8 cellular contexts compared by ENCODE assay signal in the genomic region with DNA sequence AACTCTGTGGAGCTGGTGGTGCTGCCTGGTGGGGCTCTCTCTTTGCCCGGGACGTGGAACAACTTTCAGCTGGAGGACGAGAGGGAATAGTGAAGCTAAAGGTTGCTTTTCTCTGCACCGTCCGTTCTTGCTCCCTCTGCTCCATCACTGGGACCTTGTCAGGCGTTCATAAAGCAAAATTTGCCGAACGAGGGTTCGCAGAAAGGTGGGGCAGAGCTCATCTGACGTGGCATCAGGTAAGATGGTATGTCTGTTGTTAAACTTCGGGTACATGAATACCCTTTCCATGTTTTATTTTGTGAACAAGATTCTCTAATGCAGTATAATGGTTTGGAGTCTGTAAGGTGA. TPM values are rescaled to one million over a fixed set of nuclear protein-coding genes. Genes with fewer than 3 reads are reported as not detected.
DNase-seq lines count a peak whose midpoint lies in the region; ATAC-seq, FAIRE-seq and TF ChIP-seq lines count a peak whose summit lies in the region.

No MANE protein-coding gene starts in this region.

- TF ChIP-seq POLR2A in stomach (IDR thresholded peaks at IDR 0.05), result no peak

- no peaks in the 10 kb centered on the region; the same call in 1 of the 2 replicates for H3K27me3 Mint-ChIP-seq in HFFc6 (ENCODE audit: insufficient read depth)

- no peaks in the 10 kb centered on the region for H3K9me3 Mint-ChIP-seq in HFFc6

- H3K4me3 Mint-ChIP-seq in HFFc6, result peak overlapping the region; percentile 99

- H3K27ac ChIP-seq in iPS-20b (ENCODE audit: low read length), result no peak overlapping the region
- H3K27ac ChIP-seq in stomach, result peak overlapping the region; percentile 49 to 90 (median 87)

- DNase-seq in AG09309 (ENCODE audit: low read depth) (no peak), HFFc6 (no peak), adipocyte (ENCODE audit: low read depth) (no peak), stomach (no peak), HTR-8/SVneo (ENCODE audit: insufficient read length, low spot score) (no peak), 8988T (no peak)

- WGBS in stomach, 5 donors, result 0% methylated on average over 11 of the region's 11 CpGs

- no peak for TF ChIP-seq EP300 in stomach (IDR thresholded peaks at IDR 0.05)

- peak overlapping the region; percentile 92 for H3K27ac Mint-ChIP-seq in HFFc6

- H3K4me1 Mint-ChIP-seq in HFFc6 (ENCODE audit: low read depth), result peaks cover 17% of the 10 kb centered on the region

- peaks cover 4% of the 10 kb centered on the region; the same call in 1 of the 2 replicates for H3K36me3 Mint-ChIP-seq in HFFc6 (ENCODE audit: low read depth)

- peak overlapping the region; percentile 66 for H3K4me3 ChIP-seq in AG09309 (ENCODE audit: control insufficient read depth, low read depth, low read length)
- peak overlapping the region; percentile 93 for H3K4me3 ChIP-seq in adipocyte (ENCODE audit: low read length)
- peak overlapping the region; percentile 93 for H3K4me3 ChIP-seq in iPS-20b (ENCODE audit: low read length)
- H3K4me3 ChIP-seq in stomach, result peak overlapping the region; percentile 64 to 96 (median 84)

- H3K36me3 ChIP-seq in adipocyte (ENCODE audit: control insufficient read depth, insufficient read depth, low read length, severe bottlenecking), result no peaks in the 10 kb centered on the region
- no peaks in the 10 kb centered on the region for H3K36me3 ChIP-seq in iPS-20b (ENCODE audit: insufficient read depth, low read depth, low read length)
- no peaks in the 10 kb centered on the region for H3K36me3 ChIP-seq in stomach

- peaks cover 9% of the 10 kb centered on the region for H3K4me1 ChIP-seq in adipocyte (ENCODE audit: control insufficient read depth, insufficient read depth, low read length)
- H3K4me1 ChIP-seq in iPS-20b (ENCODE audit: insufficient read depth, low read length), result peaks cover 6% of the 10 kb centered on the region; the same call in 1 of the 2 replicates
- H3K4me1 ChIP-seq in stomach, result peaks cover 6 to 35% (median 19%) of the 10 kb centered on the region in 4 donors

- H3K27me3 ChIP-seq in adipocyte (replicated peaks; ENCODE audit: control insufficient read depth, insufficient read depth, low read length) (no peaks in the 10 kb centered on the region), iPS-20b (ENCODE audit: insufficient read depth, low read length) (no peaks in the 10 kb centered on the region), stomach (no peaks in the 10 kb centered on the region)

- peaks cover 5% of the 10 kb centered on the region for H3K9me3 ChIP-seq in adipocyte (ENCODE audit: control insufficient read depth, low read length)
- no peaks in the 10 kb centered on the region for H3K9me3 ChIP-seq in iPS-20b (ENCODE audit: insufficient read depth, low read depth, low read length)
- no peaks in the 10 kb centered on the region for H3K9me3 ChIP-seq in stomach

- peak overlapping the region; percentile 85 for H3K9ac ChIP-seq in adipocyte (ENCODE audit: low read length)
- H3K9ac ChIP-seq in iPS-20b (ENCODE audit: low read depth, low read length), result peak overlapping the region; percentile 88; the same call in 1 of the 2 replicates

- TF ChIP-seq CTCF in AG09309 (IDR thresholded peaks at IDR 0.05; ENCODE audit: control insufficient read depth, insufficient read depth, low read depth, low read length, missing control alignments), result no peak
- no peak for TF ChIP-seq CTCF in HFFc6 (IDR thresholded peaks at IDR 0.05)
- TF ChIP-seq CTCF in stomach (IDR thresholded peaks at IDR 0.05), result no peak

- intact Hi-C loops in stomach (cut with DNase I; ENCODE audit: low total_unique reads), result no loop called here

- no peak for ATAC-seq in HG02642 (IDR thresholded peaks at IDR 0.05; ENCODE audit: poor library complexity, unreplicated experiment)

- FAIRE-seq in HTR-8/SVneo (lab: Jason Lieb, UNC), result no peak

RNA-seq across cellular contexts. Expression of a gene that starts 0.4 kb away (rescaled TPM):
- 10 to 100 TPM; 10.6 to 13.0 (median 12.1) TPM for total RNA-seq in HFFc6 (2021; fragmentation: NEBNext Ultra II Directional; extraction: Animal tissue kit (Norgen Biotek cat#: 25700))
- total RNA-seq in stomach, result 10 to 100 TPM in 3 of 5 donors, 1 to 10 TPM in 2; 4.7 to 43.9 (median 13.3) TPM
- polyA plus RNA-seq in stomach, result 1 to 10 TPM; 3.2 to 4.4 (median 3.7) TPM

RNA-seq across cellular contexts. Expression of a gene that starts 20.6 kb away (rescaled TPM):
- 10 to 100 TPM; 11.4 to 16.6 (median 14.9) TPM for total RNA-seq in HFFc6 (2021; fragmentation: NEBNext Ultra II Directional; extraction: Animal tissue kit (Norgen Biotek cat#: 25700))
- 10 to 100 TPM in 1 of 5 donors, 1 to 10 TPM in 3, not detected in 1; 2.2 to 13.9 (median 5.0) TPM for total RNA-seq in stomach
- polyA plus RNA-seq in stomach, result 10 to 100 TPM; 11.1 to 80.0 (median 15.4) TPM
